2 cellular contexts compared by ENCODE assay signal in genomic region chr9:7536310-7536939, GRCh38.
TF ChIP-seq lines count a peak whose summit lies in the region.

No MANE protein-coding gene starts in this region.

TF ChIP-seq in GM23338, 12 proteins besides CTCF, POLR2A, EP300 and RAD21 (continued from another document):
- TF ChIP-seq ZNF462 (CRISPR knock-in tag; IDR thresholded peaks at IDR 0.05) (no peak), CREB1 (CRISPR knock-in tag; IDR thresholded peaks at IDR 0.05; ENCODE audit: low read depth) (no peak), ZNF331 (CRISPR knock-in tag; IDR thresholded peaks at IDR 0.05; ENCODE audit: low read depth) (no peak), NANOG (IDR thresholded peaks at IDR 0.05; ENCODE audit: borderline replicate concordance) (no peak), ETS1 (IDR thresholded peaks at IDR 0.05) (no peak), ZNF114 (CRISPR knock-in tag; IDR thresholded peaks at IDR 0.05) (no peak), EZH2phosphoT487 (IDR thresholded peaks at IDR 0.05; ENCODE audit: unreplicated experiment) (no peak)
TF ChIP-seq in GM23338: peak in this region for 0.

TF ChIP-seq in SK-N-SH treated with all-trans-retinoic acid at 6 μM for 48 hours, 23 proteins besides CTCF, POLR2A, EP300 and RAD21 (continued from another document):
- TF ChIP-seq CSRNP3 (CRISPR knock-in tag; IDR thresholded peaks at IDR 0.05) (no peak), RARB (CRISPR knock-in tag; IDR thresholded peaks at IDR 0.05) (no peak), TOX (CRISPR knock-in tag; IDR thresholded peaks at IDR 0.05; ENCODE audit: borderline replicate concordance) (no peak), ISL1 (CRISPR knock-in tag; IDR thresholded peaks at IDR 0.05) (no peak)
TF ChIP-seq in SK-N-SH treated with all-trans-retinoic acid at 6 μM for 48 hours: peak in this region for 0.
